29 cellular contexts compared by ENCODE assay signal in genomic region chr5:174806729-174807128, GRCh38.
"Had no signal": no experiment of that assay in that cellular context is flagged by ENCODE, and none has a peak within 500 bp of the region (broad histone marks: within the 10 kb centered on the region; RNA-seq: fewer than 3 reads in every experiment).

No MANE protein-coding gene starts in this region.

- H3K27me3 ChIP-seq: left lung, pancreas, stomach, testis, thyroid gland, transverse colon, upper lobe of right lung had no signal

- H3K4me1 ChIP-seq: left lung, lower lobe of right lung, pancreas, prostate gland, stomach, testis, thyroid gland, transverse colon, upper lobe of right lung had no signal

- ATAC-seq: left cardiac atrium; left lung; lower lobe of right lung; mucosa of descending colon; naive thymus-derived CD4-positive, alpha-beta T cell; natural killer cell treated with Interleukin-12 subunit alpha and Interleukin-12 subunit beta and Interleukin-15 and Interleukin-18, amount 100 ng/mL, for 72 hours; pancreas; right cardiac atrium; sciatic nerve; stimulated activated naive B cell treated with anti-CD40 and anti-IgM and Interleukin-4, amounts not matched to agents 10 μg/mL and 1 μg/mL and 100 μg/mL, for 72 hours; stimulated activated naive CD8-positive, alpha-beta T cell treated with anti-CD3 and anti-CD28 coated beads, Interleukin-15, Interleukin-2, amounts not matched to agents 100 U/mL and 50 U/mL, for 24 hours; upper lobe of right lung had no signal

- H3K36me3 ChIP-seq: left lung, lower lobe of right lung, pancreas, prostate gland, stomach, thyroid gland, transverse colon, upper lobe of right lung had no signal

- H3K4me3 ChIP-seq: left lung, lower lobe of right lung, mucosa of descending colon, pancreas, prostate gland, skin epidermis, stomach, testis, thyroid gland, transverse colon, upper lobe of right lung had no signal

- DNase-seq: hippocampal formation; kidney glomerular epithelial cell; left cardiac atrium; left lung; lower lobe of right lung; mammary epithelial cell; mesenchymal stem cell; midbrain; mucosa of descending colon; naive thymus-derived CD4-positive, alpha-beta T cell; pancreas; posterior cingulate gyrus; retina; right cardiac atrium; stimulated activated CD4-positive, alpha-beta T cell treated with anti-CD3 and anti-CD28 coated beads, Interleukin-12 subunit alpha, Interleukin-12 subunit beta, amount 100 ng/mL, for 4 hours; stimulated activated CD4-positive, alpha-beta T cell treated with anti-CD3 and anti-CD28 coated beads, Interleukin-15, amount 100 ng/mL, for 24 hours; stimulated activated CD4-positive, alpha-beta T cell treated with anti-CD3 and anti-CD28 coated beads, Interleukin-2, amount 100 ng/mL, for 24 hours; stimulated activated CD4-positive, alpha-beta T cell treated with anti-CD3 and anti-CD28 coated beads, Interleukin-4, amount 100 ng/mL, for 1 hour; stimulated activated naive B cell treated with anti-CD40 and anti-IgM and Interleukin-4, amounts not matched to agents 10 μg/mL and 1 μg/mL and 100 μg/mL, for 72 hours; stimulated activated naive CD8-positive, alpha-beta T cell treated with anti-CD3 and anti-CD28 coated beads, Interleukin-15, Interleukin-2, amounts not matched to agents 100 U/mL and 50 U/mL, for 24 hours; stomach; testis; thyroid gland; transverse colon; upper lobe of right lung had no signal

- H3K9me3 ChIP-seq: lower lobe of right lung, mucosa of descending colon, pancreas, prostate gland, testis, thyroid gland, upper lobe of right lung had no signal

- H3K27ac ChIP-seq: left lung, lower lobe of right lung, pancreas, prostate gland, skin epidermis, stomach, testis, thyroid gland, transverse colon, upper lobe of right lung had no signal
